ENCODE assay signal across 11 cellular contexts in the genomic region with DNA sequence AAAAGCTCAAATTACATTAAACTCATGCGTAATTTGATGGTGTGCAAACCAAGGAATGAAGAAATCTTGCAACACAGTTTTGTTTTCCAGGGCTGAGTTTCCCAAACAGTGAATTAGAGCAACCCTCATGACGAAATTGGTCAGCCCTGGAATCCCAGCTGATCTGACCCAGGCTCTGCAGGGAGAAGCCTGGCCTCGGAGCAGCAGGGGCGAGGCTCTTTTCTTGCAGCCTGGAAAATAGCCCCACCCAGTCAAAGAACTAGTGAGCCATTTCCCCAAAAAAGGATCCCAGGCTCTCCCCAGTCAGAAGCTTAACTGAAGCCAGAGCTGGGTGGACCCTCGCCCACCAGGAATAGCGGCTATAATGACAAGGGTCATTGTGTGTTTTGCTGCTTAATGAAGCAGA.
DNase-seq lines count a peak whose midpoint lies in the region; ATAC-seq and TF ChIP-seq lines count a peak whose summit lies in the region.
"Had no signal": no experiment of that assay in that cellular context is flagged by ENCODE, and none has a peak within 500 bp of the region (broad histone marks: within the 10 kb centered on the region; RNA-seq: fewer than 3 reads in every experiment).

No MANE protein-coding gene starts in this region.

- H3K9me3 ChIP-seq in SK-N-SH (no peaks in the 10 kb centered on the region), osteoblast (ENCODE audit: low read depth, low read length) (no peaks in the 10 kb centered on the region)

- H3K4me1 ChIP-seq in SK-N-SH (ENCODE audit: control insufficient read depth in 1 of 2, insufficient read depth in 2 of 2, low read depth in 1 of 2, low read length in 1 of 2) (peaks cover 10 to 18% of the 10 kb centered on the region in 2 experiments), osteoblast (ENCODE audit: insufficient read depth, low read length) (peaks cover 23% of the 10 kb centered on the region)

- ATAC-seq in SK-N-SH treated with all-trans-retinoic acid at 6 μM for 48 hours (no peak), HG03159 (IDR thresholded peaks at IDR 0.05; ENCODE audit: unreplicated experiment) (no peak), GM18520 (IDR thresholded peaks at IDR 0.05; ENCODE audit: unreplicated experiment) (no peak), GM21723 (IDR thresholded peaks at IDR 0.05; ENCODE audit: unreplicated experiment) (no peak)
- ATAC-seq: K562 had no signal

- TF ChIP-seq RAD21 in SK-N-SH (IDR thresholded peaks at IDR 0.05; ENCODE audit: low read length) = no peak

- DNase-seq in SK-N-SH (no peak), fibroblast of villous mesenchyme (ENCODE audit: low read depth) (peak; percentile 98), osteoblast (ENCODE audit: insufficient read length, low spot score, missing footprints) (peak; percentile 94)
- DNase-seq in central memory CD4-positive, alpha-beta T cell = no peak
- DNase-seq: kidney glomerular epithelial cell had no signal

- H3K27ac ChIP-seq in SK-N-SH (ENCODE audit: low read depth in 2 of 2, low read length in 1 of 2) = no peak overlapping the region
- H3K27ac ChIP-seq in osteoblast (ENCODE audit: low read depth, low read length) = peak overlapping the region; percentile 72
- H3K27ac ChIP-seq: VCaP had no signal

- H4K20me1 ChIP-seq in SK-N-SH (ENCODE audit: insufficient read depth) (no peaks in the 10 kb centered on the region), osteoblast (ENCODE audit: insufficient read depth, low read length) (no peaks in the 10 kb centered on the region)

- no peak overlapping the region for H3K9ac ChIP-seq in SK-N-SH

- POLR2A ChIA-PET in SK-N-SH (lab: Yijun Ruan, JAX) = interaction anchor here (0.7 kb wide), 1 partner anchor 1483 kb away, joined by 3 read pairs; no protein-coding TSS in a partner anchor

- no peaks in the 10 kb centered on the region for H3K9me2 ChIP-seq in SK-N-SH

- TF ChIP-seq CTCF in SK-N-SH (IDR thresholded peaks at IDR 0.05) = no peak
- no peak for TF ChIP-seq CTCF in fibroblast of villous mesenchyme (IDR thresholded peaks at IDR 0.05; ENCODE audit: insufficient read depth, low read depth, low read length)
- no peak for TF ChIP-seq CTCF in osteoblast (IDR thresholded peaks at IDR 0.05; ENCODE audit: extremely low read depth, low read depth, low read length)

- no peaks in the 10 kb centered on the region for H3K27me3 ChIP-seq in SK-N-SH (ENCODE audit: insufficient read depth)
- peaks cover 14% of the 10 kb centered on the region for H3K27me3 ChIP-seq in osteoblast (ENCODE audit: insufficient read depth, low read length)

- H3K36me3 ChIP-seq in SK-N-SH (replicated peaks in 1 of 2; ENCODE audit: control insufficient read depth in 1 of 2, insufficient read depth in 2 of 2, low read length in 1 of 2) (no peaks in the 10 kb centered on the region), osteoblast (ENCODE audit: insufficient read depth, low read length) (no peaks in the 10 kb centered on the region)

- H3K4me2 ChIP-seq in SK-N-SH = no peak overlapping the region
- H3K4me2 ChIP-seq in osteoblast (ENCODE audit: insufficient read depth, low read length) = peak overlapping the region; percentile 40

- 72% methylated on average over 4 of the region's 6 CpGs for WGBS in SK-N-SH (ENCODE audit: low lambda C conversion rate)

- TF ChIP-seq EP300 in SK-N-SH (IDR thresholded peaks at IDR 0.05; ENCODE audit: borderline replicate concordance in 1 of 2, low read depth in 1 of 2, low read length in 1 of 2) = no peak

- no peak overlapping the region for H2AFZ ChIP-seq in SK-N-SH (ENCODE audit: low read depth)
- H2AFZ ChIP-seq in osteoblast (ENCODE audit: low read length) = no peak overlapping the region

- H3K79me2 ChIP-seq in SK-N-SH (ENCODE audit: insufficient read depth) = no peaks in the 10 kb centered on the region
- no peaks in the 10 kb centered on the region for H3K79me2 ChIP-seq in osteoblast (ENCODE audit: insufficient read depth, low read length)

- peaks cover 7% of the 10 kb centered on the region for H3F3A ChIP-seq in SK-N-SH (replicated peaks; ENCODE audit: insufficient read depth)

- H3K4me3 ChIP-seq in SK-N-SH (ENCODE audit: low read depth in 2 of 2, low read length in 1 of 2) (no peak overlapping the region), fibroblast of villous mesenchyme (ENCODE audit: low read depth, low read length) (no peak overlapping the region), osteoblast (ENCODE audit: insufficient read depth, low read length) (no peak overlapping the region)
- H3K4me3 ChIP-seq: K562 had no signal

- CTCF ChIA-PET in SK-N-SH (lab: Yijun Ruan, JAX) = interaction anchor here (1.2 to 2.1 kb wide), 2 partner anchors 41 to 46 kb away, joined by 3 to 6 read pairs; no protein-coding TSS in a partner anchor

TF ChIP-seq in SK-N-SH treated with all-trans-retinoic acid at 6 μM for 48 hours, 23 proteins besides CTCF, POLR2A, EP300 and RAD21:
- TF ChIP-seq RARB (CRISPR knock-in tag; IDR thresholded peaks at IDR 0.05) (no peak), ISL1 (CRISPR knock-in tag; IDR thresholded peaks at IDR 0.05) (0 out of 2 replicates have a peak, but pooled peaks have one; percentile 22), TOX (CRISPR knock-in tag; IDR thresholded peaks at IDR 0.05; ENCODE audit: borderline replicate concordance) (no peak), ZNF565 (CRISPR knock-in tag; conservative IDR thresholded peaks at IDR 0.05; ENCODE audit: low read depth) (no peak)
TF ChIP-seq in SK-N-SH treated with all-trans-retinoic acid at 6 μM for 48 hours: peak in this region for 1.

TF ChIP-seq in SK-N-SH, 30 proteins besides CTCF, POLR2A, EP300 and RAD21:
- TF ChIP-seq, protein P1, sequence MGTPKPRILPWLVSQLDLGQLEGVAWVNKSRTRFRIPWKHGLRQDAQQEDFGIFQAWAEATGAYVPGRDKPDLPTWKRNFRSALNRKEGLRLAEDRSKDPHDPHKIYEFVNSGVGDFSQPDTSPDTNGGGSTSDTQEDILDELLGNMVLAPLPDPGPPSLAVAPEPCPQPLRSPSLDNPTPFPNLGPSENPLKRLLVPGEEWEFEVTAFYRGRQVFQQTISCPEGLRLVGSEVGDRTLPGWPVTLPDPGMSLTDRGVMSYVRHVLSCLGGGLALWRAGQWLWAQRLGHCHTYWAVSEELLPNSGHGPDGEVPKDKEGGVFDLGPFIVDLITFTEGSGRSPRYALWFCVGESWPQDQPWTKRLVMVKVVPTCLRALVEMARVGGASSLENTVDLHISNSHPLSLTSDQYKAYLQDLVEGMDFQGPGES (IDR thresholded peaks at IDR 0.05; ENCODE audit: low read depth, low read length) = no peak
- TF ChIP-seq GABPA (IDR thresholded peaks at IDR 0.05; ENCODE audit: low read depth) (no peak), SIN3A (IDR thresholded peaks at IDR 0.05; ENCODE audit: borderline replicate concordance, low read depth, low read length) (no peak), MEF2A (IDR thresholded peaks at IDR 0.05; ENCODE audit: borderline replicate concordance, low read depth) (no peak)
TF ChIP-seq in SK-N-SH: peak in this region for 0.

Comparison
In these comparisons a context has a peak if more than half of its experiments do, and no peak if none do; other contexts are left out.
1. DNase-seq: peak in fibroblast of villous mesenchyme (single experiment) and osteoblast (single experiment); none in SK-N-SH (single experiment) and central memory CD4-positive, alpha-beta T cell (single experiment).